Comparison of ENCODE assay signal across 1 cellular context in the genomic region with DNA sequence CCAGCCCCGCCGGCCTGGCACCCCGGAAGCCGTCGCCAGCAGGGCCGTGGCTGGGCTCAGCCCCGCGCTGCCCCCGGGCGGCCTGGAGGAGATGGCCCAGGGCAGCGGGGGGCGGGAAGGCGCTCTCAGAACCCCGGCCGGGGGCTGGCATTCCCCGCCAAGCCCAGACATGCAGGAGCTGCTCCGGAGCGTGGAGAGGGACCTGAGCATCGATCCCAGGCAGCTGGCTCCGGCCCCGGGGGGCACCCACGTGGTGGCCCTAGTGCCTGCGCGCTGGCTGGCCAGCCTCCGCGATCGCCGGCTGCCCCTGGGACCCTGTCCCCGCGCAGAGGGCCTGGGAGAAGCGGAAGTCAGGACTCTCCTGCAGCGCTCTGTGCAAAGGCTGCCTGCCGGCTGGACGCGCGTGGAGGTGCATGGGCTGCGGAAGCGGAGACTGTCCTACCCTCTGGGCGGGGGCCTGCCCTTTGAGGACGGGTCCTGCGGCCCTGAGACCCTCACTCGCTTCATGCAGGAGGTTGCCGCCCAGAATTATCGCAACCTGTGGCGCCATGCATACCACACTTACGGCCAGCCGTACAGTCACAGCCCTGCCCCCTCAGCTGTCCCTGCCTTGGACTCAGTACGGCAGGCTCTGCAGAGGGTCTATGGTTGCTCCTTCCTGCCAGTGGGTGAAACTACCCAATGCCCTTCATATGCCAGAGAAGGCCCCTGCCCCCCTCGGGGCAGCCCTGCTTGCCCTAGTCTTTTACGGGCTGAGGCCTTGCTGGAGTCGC.
TF ChIP-seq lines count a peak whose summit lies in the region.

No MANE protein-coding gene starts in this region.

TF ChIP-seq in HepG2, 621 proteins besides CTCF, POLR2A, EP300 and RAD21 (continued from another document and continues in another):
- TF ChIP-seq, protein P1, sequence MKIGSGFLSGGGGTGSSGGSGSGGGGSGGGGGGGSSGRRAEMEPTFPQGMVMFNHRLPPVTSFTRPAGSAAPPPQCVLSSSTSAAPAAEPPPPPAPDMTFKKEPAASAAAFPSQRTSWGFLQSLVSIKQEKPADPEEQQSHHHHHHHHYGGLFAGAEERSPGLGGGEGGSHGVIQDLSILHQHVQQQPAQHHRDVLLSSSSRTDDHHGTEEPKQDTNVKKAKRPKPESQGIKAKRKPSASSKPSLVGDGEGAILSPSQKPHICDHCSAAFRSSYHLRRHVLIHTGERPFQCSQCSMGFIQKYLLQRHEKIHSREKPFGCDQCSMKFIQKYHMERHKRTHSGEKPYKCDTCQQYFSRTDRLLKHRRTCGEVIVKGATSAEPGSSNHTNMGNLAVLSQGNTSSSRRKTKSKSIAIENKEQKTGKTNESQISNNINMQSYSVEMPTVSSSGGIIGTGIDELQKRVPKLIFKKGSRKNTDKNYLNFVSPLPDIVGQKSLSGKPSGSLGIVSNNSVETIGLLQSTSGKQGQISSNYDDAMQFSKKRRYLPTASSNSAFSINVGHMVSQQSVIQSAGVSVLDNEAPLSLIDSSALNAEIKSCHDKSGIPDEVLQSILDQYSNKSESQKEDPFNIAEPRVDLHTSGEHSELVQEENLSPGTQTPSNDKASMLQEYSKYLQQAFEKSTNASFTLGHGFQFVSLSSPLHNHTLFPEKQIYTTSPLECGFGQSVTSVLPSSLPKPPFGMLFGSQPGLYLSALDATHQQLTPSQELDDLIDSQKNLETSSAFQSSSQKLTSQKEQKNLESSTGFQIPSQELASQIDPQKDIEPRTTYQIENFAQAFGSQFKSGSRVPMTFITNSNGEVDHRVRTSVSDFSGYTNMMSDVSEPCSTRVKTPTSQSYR (CRISPR knock-in tag; IDR thresholded peaks at IDR 0.05; ENCODE audit: borderline replicate concordance): no peak
- TF ChIP-seq ZNF761 (CRISPR knock-in tag; conservative IDR thresholded peaks at IDR 0.05) (peak; percentile 68; the same call in 1 of the 2 replicates), ONECUT2 (CRISPR knock-in tag; IDR thresholded peaks at IDR 0.05) (no peak), ZNF598 (CRISPR knock-in tag; IDR thresholded peaks at IDR 0.05; ENCODE audit: borderline replicate concordance) (0 out of 2 replicates have a peak, but pooled peaks have one; percentile 58), TCF7L2 (IDR thresholded peaks at IDR 0.05; ENCODE audit: low read depth, low read length) (no peak), MAF1 (CRISPR knock-in tag; IDR thresholded peaks at IDR 0.05; ENCODE audit: borderline replicate concordance) (no peak), ADNP (CRISPR knock-in tag; IDR thresholded peaks at IDR 0.05) (no peak), PHF21A (CRISPR knock-in tag; IDR thresholded peaks at IDR 0.05) (0 out of 2 replicates have a peak, but pooled peaks have one; percentile 20), TMF1 (CRISPR knock-in tag; IDR thresholded peaks at IDR 0.05; ENCODE audit: low read depth) (0 out of 2 replicates have a peak, but pooled peaks have one; percentile 31), THYN1 (CRISPR knock-in tag; IDR thresholded peaks at IDR 0.05; ENCODE audit: borderline replicate concordance, low read depth) (no peak), ZNF44 (CRISPR knock-in tag; IDR thresholded peaks at IDR 0.05) (no peak), U2AF2 (IDR thresholded peaks at IDR 0.05; ENCODE audit: low read depth, low read length) (no peak), POGZ (CRISPR knock-in tag; IDR thresholded peaks at IDR 0.05) (no peak), GABPB1 (CRISPR knock-in tag; IDR thresholded peaks at IDR 0.05) (peak; percentile 80), ARID2 (CRISPR knock-in tag; IDR thresholded peaks at IDR 0.05; ENCODE audit: borderline replicate concordance) (no peak), ZNF619 (CRISPR knock-in tag; IDR thresholded peaks at IDR 0.05) (no peak), ZNF7 (CRISPR knock-in tag; IDR thresholded peaks at IDR 0.05) (no peak), GLI4 (CRISPR knock-in tag; IDR thresholded peaks at IDR 0.05; ENCODE audit: borderline replicate concordance) (peak; percentile 67; the same call in 1 of the 2 replicates), SP1 (IDR thresholded peaks at IDR 0.05) (no peak), SP1 (CRISPR knock-in tag; IDR thresholded peaks at IDR 0.05) (no peak), RCOR2 (CRISPR knock-in tag; IDR thresholded peaks at IDR 0.05) (no peak), NR2C2 (CRISPR knock-in tag; IDR thresholded peaks at IDR 0.05; ENCODE audit: borderline replicate concordance) (peak; percentile 45; the same call in 1 of the 2 replicates), RBM22 (optimal IDR thresholded peaks at IDR 0.05; ENCODE audit: low read length) (no peak), ZNF567 (CRISPR knock-in tag; IDR thresholded peaks at IDR 0.05; ENCODE audit: borderline replicate concordance) (0 out of 2 replicates have a peak, but pooled peaks have one; percentile 22)
- TF ChIP-seq, protein P2, sequence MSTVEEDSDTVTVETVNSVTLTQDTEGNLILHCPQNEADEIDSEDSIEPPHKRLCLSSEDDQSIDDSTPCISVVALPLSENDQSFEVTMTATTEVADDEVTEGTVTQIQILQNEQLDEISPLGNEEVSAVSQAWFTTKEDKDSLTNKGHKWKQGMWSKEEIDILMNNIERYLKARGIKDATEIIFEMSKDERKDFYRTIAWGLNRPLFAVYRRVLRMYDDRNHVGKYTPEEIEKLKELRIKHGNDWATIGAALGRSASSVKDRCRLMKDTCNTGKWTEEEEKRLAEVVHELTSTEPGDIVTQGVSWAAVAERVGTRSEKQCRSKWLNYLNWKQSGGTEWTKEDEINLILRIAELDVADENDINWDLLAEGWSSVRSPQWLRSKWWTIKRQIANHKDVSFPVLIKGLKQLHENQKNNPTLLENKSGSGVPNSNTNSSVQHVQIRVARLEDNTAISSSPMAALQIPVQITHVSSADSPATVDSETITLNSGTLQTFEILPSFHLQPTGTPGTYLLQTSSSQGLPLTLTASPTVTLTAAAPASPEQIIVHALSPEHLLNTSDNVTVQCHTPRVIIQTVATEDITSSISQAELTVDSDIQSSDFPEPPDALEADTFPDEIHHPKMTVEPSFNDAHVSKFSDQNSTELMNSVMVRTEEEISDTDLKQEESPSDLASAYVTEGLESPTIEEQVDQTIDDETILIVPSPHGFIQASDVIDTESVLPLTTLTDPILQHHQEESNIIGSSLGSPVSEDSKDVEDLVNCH (CRISPR knock-in tag; IDR thresholded peaks at IDR 0.05): no peak
- TF ChIP-seq, protein P3, sequence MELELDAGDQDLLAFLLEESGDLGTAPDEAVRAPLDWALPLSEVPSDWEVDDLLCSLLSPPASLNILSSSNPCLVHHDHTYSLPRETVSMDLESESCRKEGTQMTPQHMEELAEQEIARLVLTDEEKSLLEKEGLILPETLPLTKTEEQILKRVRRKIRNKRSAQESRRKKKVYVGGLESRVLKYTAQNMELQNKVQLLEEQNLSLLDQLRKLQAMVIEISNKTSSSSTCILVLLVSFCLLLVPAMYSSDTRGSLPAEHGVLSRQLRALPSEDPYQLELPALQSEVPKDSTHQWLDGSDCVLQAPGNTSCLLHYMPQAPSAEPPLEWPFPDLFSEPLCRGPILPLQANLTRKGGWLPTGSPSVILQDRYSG (CRISPR knock-in tag; IDR thresholded peaks at IDR 0.05): no peak
- TF ChIP-seq, protein P4, sequence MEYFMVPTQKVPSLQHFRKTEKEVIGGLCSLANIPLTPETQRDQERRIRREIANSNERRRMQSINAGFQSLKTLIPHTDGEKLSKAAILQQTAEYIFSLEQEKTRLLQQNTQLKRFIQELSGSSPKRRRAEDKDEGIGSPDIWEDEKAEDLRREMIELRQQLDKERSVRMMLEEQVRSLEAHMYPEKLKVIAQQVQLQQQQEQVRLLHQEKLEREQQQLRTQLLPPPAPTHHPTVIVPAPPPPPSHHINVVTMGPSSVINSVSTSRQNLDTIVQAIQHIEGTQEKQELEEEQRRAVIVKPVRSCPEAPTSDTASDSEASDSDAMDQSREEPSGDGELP (IDR thresholded peaks at IDR 0.05; ENCODE audit: borderline replicate concordance, low read depth): no peak
- TF ChIP-seq, protein P5, sequence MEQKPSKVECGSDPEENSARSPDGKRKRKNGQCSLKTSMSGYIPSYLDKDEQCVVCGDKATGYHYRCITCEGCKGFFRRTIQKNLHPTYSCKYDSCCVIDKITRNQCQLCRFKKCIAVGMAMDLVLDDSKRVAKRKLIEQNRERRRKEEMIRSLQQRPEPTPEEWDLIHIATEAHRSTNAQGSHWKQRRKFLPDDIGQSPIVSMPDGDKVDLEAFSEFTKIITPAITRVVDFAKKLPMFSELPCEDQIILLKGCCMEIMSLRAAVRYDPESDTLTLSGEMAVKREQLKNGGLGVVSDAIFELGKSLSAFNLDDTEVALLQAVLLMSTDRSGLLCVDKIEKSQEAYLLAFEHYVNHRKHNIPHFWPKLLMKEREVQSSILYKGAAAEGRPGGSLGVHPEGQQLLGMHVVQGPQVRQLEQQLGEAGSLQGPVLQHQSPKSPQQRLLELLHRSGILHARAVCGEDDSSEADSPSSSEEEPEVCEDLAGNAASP (CRISPR knock-in tag; IDR thresholded peaks at IDR 0.05; ENCODE audit: borderline replicate concordance): no peak
- TF ChIP-seq, protein P6, sequence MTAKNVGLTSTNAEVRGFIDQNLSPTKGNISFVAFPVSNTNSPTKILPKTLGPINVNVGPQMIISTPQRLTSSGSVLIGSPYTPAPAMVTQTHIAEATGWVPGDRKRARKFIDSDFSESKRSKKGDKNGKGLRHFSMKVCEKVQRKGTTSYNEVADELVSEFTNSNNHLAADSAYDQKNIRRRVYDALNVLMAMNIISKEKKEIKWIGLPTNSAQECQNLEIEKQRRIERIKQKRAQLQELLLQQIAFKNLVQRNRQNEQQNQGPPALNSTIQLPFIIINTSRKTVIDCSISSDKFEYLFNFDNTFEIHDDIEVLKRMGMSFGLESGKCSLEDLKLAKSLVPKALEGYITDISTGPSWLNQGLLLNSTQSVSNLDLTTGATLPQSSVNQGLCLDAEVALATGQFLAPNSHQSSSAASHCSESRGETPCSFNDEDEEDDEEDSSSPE (CRISPR knock-in tag; IDR thresholded peaks at IDR 0.05): 0 out of 2 replicates have a peak, but pooled peaks have one; percentile 23
- TF ChIP-seq, protein P7, sequence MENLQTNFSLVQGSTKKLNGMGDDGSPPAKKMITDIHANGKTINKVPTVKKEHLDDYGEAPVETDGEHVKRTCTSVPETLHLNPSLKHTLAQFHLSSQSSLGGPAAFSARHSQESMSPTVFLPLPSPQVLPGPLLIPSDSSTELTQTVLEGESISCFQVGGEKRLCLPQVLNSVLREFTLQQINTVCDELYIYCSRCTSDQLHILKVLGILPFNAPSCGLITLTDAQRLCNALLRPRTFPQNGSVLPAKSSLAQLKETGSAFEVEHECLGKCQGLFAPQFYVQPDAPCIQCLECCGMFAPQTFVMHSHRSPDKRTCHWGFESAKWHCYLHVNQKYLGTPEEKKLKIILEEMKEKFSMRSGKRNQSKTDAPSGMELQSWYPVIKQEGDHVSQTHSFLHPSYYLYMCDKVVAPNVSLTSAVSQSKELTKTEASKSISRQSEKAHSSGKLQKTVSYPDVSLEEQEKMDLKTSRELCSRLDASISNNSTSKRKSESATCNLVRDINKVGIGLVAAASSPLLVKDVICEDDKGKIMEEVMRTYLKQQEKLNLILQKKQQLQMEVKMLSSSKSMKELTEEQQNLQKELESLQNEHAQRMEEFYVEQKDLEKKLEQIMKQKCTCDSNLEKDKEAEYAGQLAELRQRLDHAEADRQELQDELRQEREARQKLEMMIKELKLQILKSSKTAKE (CRISPR knock-in tag; IDR thresholded peaks at IDR 0.05; ENCODE audit: borderline replicate concordance): 0 out of 2 replicates have a peak, but pooled peaks have one; percentile 27
- TF ChIP-seq, protein P8, sequence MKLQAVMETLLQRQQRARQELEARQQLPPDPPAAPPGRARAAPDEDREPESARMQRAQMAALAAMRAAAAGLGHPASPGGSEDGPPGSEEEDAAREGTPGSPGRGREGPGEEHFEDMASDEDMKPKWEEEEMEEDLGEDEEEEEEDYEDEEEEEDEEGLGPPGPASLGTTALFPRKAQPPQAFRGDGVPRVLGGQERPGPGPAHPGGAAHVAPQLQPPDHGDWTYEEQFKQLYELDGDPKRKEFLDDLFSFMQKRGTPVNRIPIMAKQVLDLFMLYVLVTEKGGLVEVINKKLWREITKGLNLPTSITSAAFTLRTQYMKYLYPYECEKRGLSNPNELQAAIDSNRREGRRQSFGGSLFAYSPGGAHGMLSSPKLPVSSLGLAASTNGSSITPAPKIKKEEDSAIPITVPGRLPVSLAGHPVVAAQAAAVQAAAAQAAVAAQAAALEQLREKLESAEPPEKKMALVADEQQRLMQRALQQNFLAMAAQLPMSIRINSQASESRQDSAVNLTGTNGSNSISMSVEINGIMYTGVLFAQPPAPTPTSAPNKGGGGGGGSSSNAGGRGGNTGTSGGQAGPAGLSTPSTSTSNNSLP (IDR thresholded peaks at IDR 0.05; ENCODE audit: low read depth, low read length): no peak
- TF ChIP-seq, protein P9, sequence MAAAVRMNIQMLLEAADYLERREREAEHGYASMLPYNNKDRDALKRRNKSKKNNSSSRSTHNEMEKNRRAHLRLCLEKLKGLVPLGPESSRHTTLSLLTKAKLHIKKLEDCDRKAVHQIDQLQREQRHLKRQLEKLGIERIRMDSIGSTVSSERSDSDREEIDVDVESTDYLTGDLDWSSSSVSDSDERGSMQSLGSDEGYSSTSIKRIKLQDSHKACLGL (CRISPR knock-in tag; IDR thresholded peaks at IDR 0.05): peak; percentile 93; the same call in 1 of the 2 replicates
- TF ChIP-seq, protein P10, sequence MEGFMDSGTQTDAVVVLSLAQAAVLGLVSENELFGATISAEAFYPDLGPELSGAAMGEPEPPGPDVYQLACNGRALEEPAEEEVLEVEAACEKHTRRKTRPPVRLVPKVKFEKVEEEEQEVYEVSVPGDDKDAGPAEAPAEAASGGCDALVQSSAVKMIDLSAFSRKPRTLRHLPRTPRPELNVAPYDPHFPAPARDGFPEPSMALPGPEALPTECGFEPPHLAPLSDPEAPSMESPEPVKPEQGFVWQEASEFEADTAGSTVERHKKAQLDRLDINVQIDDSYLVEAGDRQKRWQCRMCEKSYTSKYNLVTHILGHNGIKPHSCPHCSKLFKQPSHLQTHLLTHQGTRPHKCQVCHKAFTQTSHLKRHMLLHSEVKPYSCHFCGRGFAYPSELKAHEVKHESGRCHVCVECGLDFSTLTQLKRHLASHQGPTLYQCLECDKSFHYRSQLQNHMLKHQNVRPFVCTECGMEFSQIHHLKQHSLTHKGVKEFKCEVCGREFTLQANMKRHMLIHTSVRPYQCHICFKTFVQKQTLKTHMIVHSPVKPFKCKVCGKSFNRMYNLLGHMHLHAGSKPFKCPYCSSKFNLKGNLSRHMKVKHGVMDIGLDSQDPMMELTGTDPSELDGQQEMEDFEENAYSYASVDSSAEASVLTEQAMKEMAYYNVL (CRISPR knock-in tag; IDR thresholded peaks at IDR 0.05; ENCODE audit: borderline replicate concordance): no peak
